ENCODE assay signal across 18 cellular contexts in the genomic region with DNA sequence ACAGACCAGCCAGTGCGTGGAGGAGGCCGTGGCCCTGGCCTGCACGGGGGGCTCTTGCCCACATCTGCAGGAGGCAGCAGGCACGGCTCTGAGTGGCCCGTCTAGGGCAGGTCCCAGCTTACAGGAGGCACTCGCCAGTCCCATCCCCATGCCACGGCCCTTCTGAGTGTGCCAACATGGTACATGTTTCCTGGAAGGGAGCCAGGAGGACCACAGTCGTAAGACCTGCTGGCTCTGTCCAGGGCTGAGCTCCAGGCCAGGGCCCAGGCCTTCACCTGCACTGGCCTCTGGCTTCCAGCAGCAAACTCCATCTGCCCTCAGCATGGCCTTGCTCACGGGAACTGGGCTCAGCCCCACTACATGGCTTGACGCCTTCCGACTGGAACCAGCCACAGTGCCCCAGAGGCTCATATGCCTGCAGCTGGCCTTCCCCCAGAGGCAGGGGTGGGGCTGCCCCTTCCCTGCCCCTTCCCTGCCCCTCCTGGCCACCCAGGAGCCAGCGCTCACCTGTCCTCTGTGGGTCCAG. TPM values are rescaled to one million over a fixed set of nuclear protein-coding genes. Genes with fewer than 3 reads are reported as not detected.
"Had no signal": no experiment of that assay in that cellular context is flagged by ENCODE, and none has a peak within 500 bp of the region (broad histone marks: within the 10 kb centered on the region; RNA-seq: fewer than 3 reads in every experiment).

No MANE protein-coding gene starts in this region.

- H3K4me3 Mint-ChIP-seq: activated CD4-positive, alpha-beta memory T cell treated with anti-CD3 and anti-CD28 coated beads, Interleukin-2, amount 10 ng/mL, durations not matched to agents 7 days and 5 days; activated naive CD4-positive, alpha-beta T cell treated with anti-CD3 and anti-CD28 coated beads, Interleukin-2, amount 50 U/mL, for 24 hours; activated T-cell treated with anti-CD3 and anti-CD28 coated beads, Interleukin-2, amount 50 U/mL, for 24 hours; central memory CD8-positive, alpha-beta T cell; stimulated activated memory B cell treated with anti-CD40 and anti-IgM and Interleukin-4, amounts not matched to agents 10 μg/mL and 1 μg/mL and 100 μg/mL, for 72 hours had no signal

- H3K36me3 ChIP-seq: thyroid gland had no signal

- H3K9me3 ChIP-seq: body of pancreas, SK-N-SH, thyroid gland had no signal

- H3K27ac Mint-ChIP-seq: activated CD4-positive, alpha-beta memory T cell treated with anti-CD3 and anti-CD28 coated beads, Interleukin-2, amount 10 ng/mL, durations not matched to agents 7 days and 5 days; activated naive CD4-positive, alpha-beta T cell treated with anti-CD3 and anti-CD28 coated beads, Interleukin-2, amount 50 U/mL, for 24 hours; activated T-cell treated with anti-CD3 and anti-CD28 coated beads, Interleukin-2, amount 50 U/mL, for 24 hours; immature natural killer cell; nephron; stimulated activated memory B cell treated with anti-CD40 and anti-IgM and Interleukin-4, amounts not matched to agents 10 μg/mL and 1 μg/mL and 100 μg/mL, for 72 hours had no signal

- H3K9ac ChIP-seq: SK-N-SH had no signal

- H3K27ac ChIP-seq: body of pancreas, thyroid gland had no signal

- ATAC-seq: body of pancreas; left colon; stimulated activated memory B cell treated with anti-CD40 and anti-IgM and Interleukin-4, amounts not matched to agents 10 μg/mL and 1 μg/mL and 100 μg/mL, for 72 hours had no signal

- H3K36me3 Mint-ChIP-seq: activated naive CD4-positive, alpha-beta T cell treated with anti-CD3 and anti-CD28 coated beads, Interleukin-2, amount 50 U/mL, for 24 hours; immature natural killer cell; stimulated activated memory B cell treated with anti-CD40 and anti-IgM and Interleukin-4, amounts not matched to agents 10 μg/mL and 1 μg/mL and 100 μg/mL, for 72 hours had no signal

- FAIRE-seq: endothelial cell of umbilical vein had no signal

- H3K4me2 ChIP-seq: SK-N-SH had no signal

- H3K9me3 Mint-ChIP-seq: activated CD4-positive, alpha-beta memory T cell treated with anti-CD3 and anti-CD28 coated beads, Interleukin-2, amount 10 ng/mL, durations not matched to agents 7 days and 5 days; activated naive CD4-positive, alpha-beta T cell treated with anti-CD3 and anti-CD28 coated beads, Interleukin-2, amount 50 U/mL, for 24 hours; activated T-cell treated with anti-CD3 and anti-CD28 coated beads, Interleukin-2, amount 50 U/mL, for 24 hours; central memory CD8-positive, alpha-beta T cell; nephron; stimulated activated memory B cell treated with anti-CD40 and anti-IgM and Interleukin-4, amounts not matched to agents 10 μg/mL and 1 μg/mL and 100 μg/mL, for 72 hours had no signal

- DNase-seq: activated CD4-positive, alpha-beta memory T cell treated with anti-CD3 and anti-CD28 coated beads, Interleukin-2, amount 10 ng/mL, durations not matched to agents 7 days and 5 days; activated T-cell treated with anti-CD3 and anti-CD28 coated beads, Interleukin-2, amount 50 U/mL, for 24 hours; amniotic stem cell; effector CD8-positive, alpha-beta T cell; foreskin fibroblast; immature natural killer cell; left colon; SK-N-SH; stimulated activated CD4-positive, alpha-beta T cell treated with anti-CD3 and anti-CD28 coated beads, Interleukin-2, amount 100 ng/mL, for 48 hours; T1000; thyroid gland had no signal

- H3K4me3 ChIP-seq: body of pancreas, thyroid gland had no signal

RNA-seq across cellular contexts. Expression of gene NKD2, which starts 3.8 kb away (rescaled TPM):
- total RNA-seq: endothelial cell of umbilical vein, osteocyte had no signal
- polyA plus RNA-seq: immature natural killer cell, SK-N-SH had no signal
